9 cellular contexts compared by ENCODE assay signal in the genomic region with DNA sequence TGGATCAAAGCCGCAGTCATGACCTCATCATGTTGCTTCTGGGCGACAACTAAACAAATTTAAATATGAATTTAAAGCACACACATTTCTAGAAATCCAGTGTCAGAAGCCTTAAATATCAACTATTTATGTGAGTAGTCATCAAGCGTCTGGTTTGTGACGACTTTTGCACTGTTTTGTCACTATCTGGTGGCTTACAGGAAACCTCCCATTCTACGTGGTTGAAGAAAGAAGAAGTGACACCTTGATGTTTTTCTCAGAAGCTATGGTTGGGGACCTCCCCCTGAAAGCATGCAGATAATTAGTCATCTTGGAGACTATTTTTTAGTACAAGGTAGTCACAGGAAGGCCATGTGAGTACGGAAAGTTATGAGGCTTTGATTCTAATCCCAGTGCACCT. TPM values are rescaled to one million over a fixed set of nuclear protein-coding genes. Genes with fewer than 3 reads are reported as not detected.
DNase-seq lines count a peak whose midpoint lies in the region; ATAC-seq, FAIRE-seq and TF ChIP-seq lines count a peak whose summit lies in the region.
"Had no signal": no experiment of that assay in that cellular context is flagged by ENCODE, and none has a peak within 500 bp of the region (broad histone marks: within the 10 kb centered on the region; RNA-seq: fewer than 3 reads in every experiment).

No MANE protein-coding gene starts in this region.

- DNase-seq in activated gamma-delta T cell treated with Interleukin-2 at 50 U/mL for 16 hours (peak; percentile 55), activated gamma-delta T cell (lab: John Stamatoyannopoulos, UW) (no peak), activated T-cell treated with anti-CD3 and anti-CD28 coated beads for 4 hours (peak; percentile 50), kidney (no peak), HuH-7.5 (ENCODE audit: low spot score) (no peak), NCI-H748 treated with DMSO at 0.1 percent for 48 hours (lab: John Stamatoyannopoulos, UW) (no peak)
- peak; percentile 20 for DNase-seq in stimulated activated CD8-positive, alpha-beta memory T cell treated with anti-CD3 and anti-CD28 coated beads, Interleukin-4, amount 100 ng/mL, for 24 hours (ENCODE audit: low read depth)
- DNase-seq: heart right ventricle had no signal

- no peak for TF ChIP-seq CTCF in kidney (IDR thresholded peaks at IDR 0.05; ENCODE audit: borderline replicate concordance, extremely low read depth, insufficient read depth)

- H3K4me3 ChIP-seq in kidney (ENCODE audit: low read length in 2 of 2), result no peak overlapping the region
- H3K4me3 ChIP-seq: heart right ventricle had no signal

- H3K36me3 ChIP-seq in kidney (ENCODE audit: control insufficient read depth in 1 of 2, insufficient read depth in 2 of 2, low read length in 2 of 2), result no peaks in the 10 kb centered on the region
- H3K36me3 ChIP-seq: heart right ventricle had no signal

- H3K4me1 ChIP-seq in kidney (ENCODE audit: control insufficient read depth in 1 of 2, insufficient read depth in 1 of 2, low read depth in 1 of 2, low read length in 2 of 2), result peaks cover 0 to 2% of the 10 kb centered on the region in 2 donors

- no peak overlapping the region for H3K9ac ChIP-seq in kidney (ENCODE audit: low read length in 2 of 2)

- no peak overlapping the region for H3K27ac ChIP-seq in kidney (ENCODE audit: low read depth in 2 of 2, low read length in 2 of 2)

- no peaks in the 10 kb centered on the region for H3K9me3 ChIP-seq in kidney (ENCODE audit: control insufficient read depth in 1 of 2, low read length in 2 of 2)

- ATAC-seq in HG03442 (IDR thresholded peaks at IDR 0.05; ENCODE audit: unreplicated experiment), result peak; percentile 95

- FAIRE-seq in kidney (lab: Jason Lieb, UNC), result no peak

- intact Hi-C loops in kidney (cut with DNase I), result no loop called here

RNA-seq across cellular contexts. Expression of a gene that starts 58.5 kb away (rescaled TPM):
- total RNA-seq in kidney, result 22.2 TPM
- polyA plus RNA-seq in kidney (ENCODE audit: insufficient read depth, low read depth, low replicate concordance), result 6.1 TPM

Comparison
In these comparisons a context has a peak if more than half of its experiments do, and no peak if none do; other contexts are left out.
1. DNase-seq: peak in activated gamma-delta T cell treated with Interleukin-2 at 50 U/mL for 16 hours (single experiment), activated T-cell treated with anti-CD3 and anti-CD28 coated beads for 4 hours (single experiment) and stimulated activated CD8-positive, alpha-beta memory T cell treated with anti-CD3 and anti-CD28 coated beads, Interleukin-4, amount 100 ng/mL, for 24 hours (single experiment); none in activated gamma-delta T cell (single experiment), kidney (single experiment), HuH-7.5 (single experiment) and NCI-H748 treated with DMSO at 0.1 percent for 48 hours (single experiment).